ENCODE assay signal across 8 cellular contexts in genomic region chr16:64089697-64090096, GRCh38.
DNase-seq lines count a peak whose midpoint lies in the region; ATAC-seq and TF ChIP-seq lines count a peak whose summit lies in the region.

No MANE protein-coding gene starts in this region.

- 0 out of 2 replicates have a peak overlapping the region, but pooled peaks have one; percentile 8 for H3K27ac ChIP-seq in SJCRH30
- no peak overlapping the region for H3K27ac ChIP-seq in right cardiac atrium (ENCODE audit: low read length)
- H3K27ac ChIP-seq in transverse colon, result no peak overlapping the region

- H3K4me3 ChIP-seq in SJCRH30, result no peak overlapping the region
- no peak overlapping the region for H3K4me3 ChIP-seq in right cardiac atrium (ENCODE audit: low read length)
- no peak overlapping the region for H3K4me3 ChIP-seq in transverse colon

- H3K9me3 ChIP-seq in SJCRH30 (replicated peaks) (no peaks in the 10 kb centered on the region), right cardiac atrium (ENCODE audit: control insufficient read depth, low read length) (no peaks in the 10 kb centered on the region), transverse colon (no peaks in the 10 kb centered on the region)

- in situ Hi-C loops in transverse colon (cut with MboI; ENCODE audit: low pct_ligation_motif_present in 1 of 4, low pct_unique_long_range_greater_than_20kb in 1 of 4, low sequenced_read_pairs in 3 of 4), result loop anchor here in 1 of 4 donors (25.0 kb wide), 1 partner anchor 1023 kb away; the partner anchor contains the start of gene CDH11

- no peak for TF ChIP-seq EP300 in transverse colon (IDR thresholded peaks at IDR 0.05; ENCODE audit: low read depth)

- TF ChIP-seq POLR2A in transverse colon (IDR thresholded peaks at IDR 0.05), result no peak

- H3K27me3 ChIP-seq in SJCRH30, result no peaks in the 10 kb centered on the region
- H3K27me3 ChIP-seq in right cardiac atrium (ENCODE audit: control insufficient read depth, insufficient read depth), result no peaks in the 10 kb centered on the region
- H3K27me3 ChIP-seq in transverse colon, result no peaks in the 10 kb centered on the region

- H3K4me1 ChIP-seq in SJCRH30 (peaks cover 4% of the 10 kb centered on the region), right cardiac atrium (ENCODE audit: control insufficient read depth, insufficient read depth, low read length) (no peaks in the 10 kb centered on the region), transverse colon (no peaks in the 10 kb centered on the region)

- H3K36me3 ChIP-seq in SJCRH30 (no peaks in the 10 kb centered on the region), transverse colon (no peaks in the 10 kb centered on the region)

- ATAC-seq in right cardiac atrium (peak; percentile 16 to 47), HG03439 (IDR thresholded peaks at IDR 0.05; ENCODE audit: unreplicated experiment) (no peak), HG03135 (IDR thresholded peaks at IDR 0.05; ENCODE audit: unreplicated experiment) (no peak)

- DNase-seq in NCI-H82 (lab: John Stamatoyannopoulos, UW), result peak; percentile 77
- DNase-seq in NCI-H82 treated with DMSO at 0.1 percent for 48 hours (lab: John Stamatoyannopoulos, UW; ENCODE audit: unreplicated experiment), result no peak
- DNase-seq in SJCRH30, result peak; percentile 50 to 85
- no peak for DNase-seq in right cardiac atrium
- DNase-seq in transverse colon, result no peak
- DNase-seq in activated CD8-positive, alpha-beta memory T cell treated with anti-CD3 and anti-CD28 coated beads, Interleukin-2, amount 50 U/mL, for 48 hours, result no peak

- TF ChIP-seq CTCF in transverse colon (IDR thresholded peaks at IDR 0.05), result peak in 3 of 5 experiments; percentile 29 to 33 (median 32)

- intact Hi-C loops in right cardiac atrium (cut with DNase I) (loop anchor here in 1 of 4 donors (10.0 kb wide), 1 partner anchor 365 kb away; no protein-coding TSS in a partner anchor), transverse colon (cut with DNase I; ENCODE audit: low total_unique reads) (no loop called here)

Comparison
In these comparisons a context has a peak if more than half of its experiments do, and no peak if none do; other contexts are left out.
1. DNase-seq: peak in NCI-H82 (single experiment) and SJCRH30 (2 of 2); none in NCI-H82 treated with DMSO at 0.1 percent for 48 hours (single experiment), right cardiac atrium (0 of 3), transverse colon (single experiment) and activated CD8-positive, alpha-beta memory T cell treated with anti-CD3 and anti-CD28 coated beads, Interleukin-2, amount 50 U/mL, for 48 hours (single experiment).
2. ATAC-seq: peak in right cardiac atrium (2 of 2); none in HG03439 (single experiment) and HG03135 (single experiment).